In genomic region chr2:215839309-215839708, GRCh38 we compare ENCODE assay signal across 16 cellular contexts.
DNase-seq lines count a peak whose midpoint lies in the region; ATAC-seq, FAIRE-seq and TF ChIP-seq lines count a peak whose summit lies in the region.
"Had no signal": no experiment of that assay in that cellular context is flagged by ENCODE, and none has a peak within 500 bp of the region (broad histone marks: within the 10 kb centered on the region; RNA-seq: fewer than 3 reads in every experiment).

No MANE protein-coding gene starts in this region.

- peak overlapping the region; percentile 49; the same call in 1 of the 2 replicates for H2AFZ ChIP-seq in Karpas-422 (ENCODE audit: low read length)
- no peak overlapping the region for H2AFZ ChIP-seq in H1 (ENCODE audit: low read length)
- peak overlapping the region; percentile 26 for H2AFZ ChIP-seq in neural progenitor cell (replicated peaks)

- H2BK15ac ChIP-seq in H1 (ENCODE audit: low read length): no peak overlapping the region

- peak overlapping the region; percentile 92 for H3K27ac ChIP-seq in C4-2B
- peak overlapping the region; percentile 91 for H3K27ac ChIP-seq in Karpas-422 (ENCODE audit: low read length)
- H3K27ac ChIP-seq in H1 (ENCODE audit: low read depth, low read length): no peak overlapping the region
- H3K27ac ChIP-seq in neural progenitor cell: no peak overlapping the region

- TF ChIP-seq CTCF in C4-2B (conservative IDR thresholded peaks at IDR 0.05) (no peak), H1 (IDR thresholded peaks at IDR 0.05; ENCODE audit: control extremely low read depth in 1 of 3, insufficient read depth in 1 of 3, low read depth in 1 of 3, low read length in 3 of 3) (no peak), neural progenitor cell (IDR thresholded peaks at IDR 0.05) (no peak)

- H3K4me1 ChIP-seq in Karpas-422 (ENCODE audit: low read length) (peaks cover 38% of the 10 kb centered on the region), H1 (replicated peaks in 1 of 4; ENCODE audit: control insufficient read depth in 3 of 4, insufficient read depth in 4 of 4, low read length in 3 of 4) (no peaks in the 10 kb centered on the region), neural progenitor cell (no peaks in the 10 kb centered on the region)

- H3K36me3 Mint-ChIP-seq in neural progenitor cell: no peaks in the 10 kb centered on the region
- H3K36me3 Mint-ChIP-seq: CD4-positive, alpha-beta memory T cell had no signal

- no peak for DNase-seq in Karpas-422
- DNase-seq in H1 (ENCODE audit: low read depth in 1 of 2, low spot score in 2 of 2): no peak
- DNase-seq in neural progenitor cell (ENCODE audit: low spot score): no peak
- DNase-seq in NCI-H2171 treated with DMSO at 0.1 percent for 48 hours (lab: John Stamatoyannopoulos, UW): no peak
- DNase-seq in activated effector memory CD4-positive, alpha-beta T cell treated with Interleukin-2 at 50 U/mL for 16 hours: no peak
- DNase-seq: CD4-positive, alpha-beta memory T cell; GF-D8; NCI-H1092 treated with DMSO at 0.1 percent for 48 hours; NCI-H187 treated with DMSO at 0.1 percent for 48 hours; NCI-H446 treated with DMSO at 0.1 percent for 48 hours; NCI-H748 treated with DMSO at 0.1 percent for 48 hours had no signal

- CTCF ChIA-PET in H1 (lab: Charles Lee; ENCODE audit: partially characterized antibody): interaction anchor here (0.6 to 3.7 kb wide), 17 partner anchors 9 to 1100 kb away, joined by 3 to 22 read pairs (median 4); no protein-coding TSS in a partner anchor

- H3K4me1 Mint-ChIP-seq in neural progenitor cell: peaks cover 5% of the 10 kb centered on the region
- H3K4me1 Mint-ChIP-seq: CD4-positive, alpha-beta memory T cell had no signal

- no peak for FAIRE-seq in H1 (lab: Jason Lieb, UNC)
- FAIRE-seq: D721Med, GM19239 had no signal

- H3K4me2 ChIP-seq in Karpas-422 (ENCODE audit: low read depth, low read length, poor library complexity, severe bottlenecking) (peak overlapping the region; percentile 47), H1 (ENCODE audit: insufficient read depth in 1 of 2, low read depth in 2 of 2, low read length in 2 of 2) (no peak overlapping the region), neural progenitor cell (no peak overlapping the region)

- H3K9me3 Mint-ChIP-seq in neural progenitor cell: no peaks in the 10 kb centered on the region
- H3K9me3 Mint-ChIP-seq: CD4-positive, alpha-beta memory T cell had no signal

- no peaks in the 10 kb centered on the region for H3K27me3 ChIP-seq in Karpas-422 (ENCODE audit: low read length)
- peaks cover 0 to 2% (median 0%) of the 10 kb centered on the region in 4 experiments; a peak in 1 of 7 replicates for H3K27me3 ChIP-seq in H1 (replicated peaks in 1 of 4; ENCODE audit: control insufficient read depth in 3 of 4, extremely low read depth in 1 of 4, insufficient read depth in 3 of 4, low read length in 3 of 4)
- no peaks in the 10 kb centered on the region for H3K27me3 ChIP-seq in neural progenitor cell

- peaks cover 4% of the 10 kb centered on the region for H3K27me3 Mint-ChIP-seq in neural progenitor cell (ENCODE audit: insufficient read depth, low read depth)

- POLR2A ChIA-PET in H1 (lab: Charles Lee; ENCODE audit: partially characterized antibody): no interaction called here

- 100% methylated on average over 1 of the region's 1 CpG; no CpG with 5 or more reads in 1 of the 2 experiments for WGBS in H1 (ENCODE audit: extremely low coverage in 1 of 2, insufficient coverage in 1 of 2, insufficient read length in 1 of 2, insufficient replicate concordance in 2 of 2, low coverage in 1 of 2, low lambda C conversion rate in 2 of 2, missing lambda C conversion rate in 1 of 2), 2 experiments

- H3K4ac ChIP-seq in H1 (replicated peaks; ENCODE audit: insufficient read length, low read depth, low read length): no peak overlapping the region

- ATAC-seq in activated CD4-positive, CD25-positive, alpha-beta regulatory T cell treated with anti-CD3 and anti-CD28 coated beads, Interleukin-2, amount 50 U/mL, for 24 hours: no peak

- TF ChIP-seq EP300 in H1 (IDR thresholded peaks at IDR 0.05; ENCODE audit: borderline replicate concordance in 1 of 2, low read depth in 2 of 2, low read length in 2 of 2): no peak

- H3K4me3 ChIP-seq in Karpas-422 (ENCODE audit: low read length) (peak overlapping the region; percentile 40; the same call in 1 of the 2 replicates), H1 (ENCODE audit: extremely low read depth in 1 of 4, insufficient read depth in 2 of 4, low read depth in 3 of 4, low read length in 4 of 4) (no peak overlapping the region), neural progenitor cell (no peak overlapping the region)

- H4K20me1 ChIP-seq in Karpas-422 (ENCODE audit: insufficient read depth, low read depth, low read length) (no peaks in the 10 kb centered on the region), H1 (replicated peaks in 1 of 2; ENCODE audit: control insufficient read depth in 1 of 2, insufficient read depth in 2 of 2, low read length in 2 of 2) (no peaks in the 10 kb centered on the region), neural progenitor cell (ENCODE audit: low read depth) (no peaks in the 10 kb centered on the region)

- H3K23ac ChIP-seq in H1 (ENCODE audit: insufficient read length): no peak overlapping the region

- no peak overlapping the region for H2AK5ac ChIP-seq in H1 (ENCODE audit: low read depth, low read length)

- H3K79me2 ChIP-seq in Karpas-422 (ENCODE audit: low read length): no peaks in the 10 kb centered on the region
- no peaks in the 10 kb centered on the region for H3K79me2 ChIP-seq in H1 (ENCODE audit: control insufficient read depth in 1 of 2, insufficient read depth in 2 of 2, low read length in 2 of 2)
- H3K79me2 ChIP-seq in neural progenitor cell (ENCODE audit: low read depth): no peaks in the 10 kb centered on the region

- H2BK5ac ChIP-seq in H1 (ENCODE audit: low read depth, low read length): no peak overlapping the region

- no peak overlapping the region for H3K27ac Mint-ChIP-seq in neural progenitor cell
- H3K27ac Mint-ChIP-seq: B cell had no signal

- H3K9me3 ChIP-seq in Karpas-422 (ENCODE audit: low read length): no peaks in the 10 kb centered on the region
- H3K9me3 ChIP-seq in H1 (ENCODE audit: insufficient read depth in 2 of 2, low read depth in 1 of 2, low read length in 1 of 2): no peaks in the 10 kb centered on the region
- H3K9me3 ChIP-seq in neural progenitor cell (ENCODE audit: low read depth): no peaks in the 10 kb centered on the region

- no peak overlapping the region for H4K5ac ChIP-seq in H1 (ENCODE audit: insufficient read length, low read depth, low read length)

- no peaks in the 10 kb centered on the region for H3F3A ChIP-seq in neural progenitor cell (ENCODE audit: low read depth)

- no peak overlapping the region for H2BK12ac ChIP-seq in H1 (ENCODE audit: low read depth, low read length)

- peak overlapping the region; percentile 35 for H4K91ac ChIP-seq in H1 (replicated peaks; ENCODE audit: insufficient read length, low read length)

- no peak overlapping the region for H2BK120ac ChIP-seq in H1 (replicated peaks; ENCODE audit: low read depth, low read length)

- H3K9ac ChIP-seq in Karpas-422 (ENCODE audit: low read length) (peak overlapping the region; percentile 43), H1 (replicated peaks in 1 of 4; ENCODE audit: extremely low read depth in 1 of 4, low read depth in 3 of 4, low read length in 3 of 4) (no peak overlapping the region), neural progenitor cell (no peak overlapping the region)

- H3K79me1 ChIP-seq in H1 (ENCODE audit: low read depth, low read length): no peaks in the 10 kb centered on the region

- no peak overlapping the region for H4K8ac ChIP-seq in H1 (ENCODE audit: extremely low read depth, insufficient read depth, low read length)

- no peak overlapping the region for H3K4me3 Mint-ChIP-seq in neural progenitor cell
- H3K4me3 Mint-ChIP-seq: CD4-positive, alpha-beta memory T cell had no signal

- H3K14ac ChIP-seq in H1 (ENCODE audit: insufficient read length): no peak overlapping the region

- TF ChIP-seq POLR2A in H1 (IDR thresholded peaks at IDR 0.05; ENCODE audit: control extremely low read depth in 1 of 2, low read depth in 2 of 2, low read length in 2 of 2): no peak

- no peaks in the 10 kb centered on the region for H3K23me2 ChIP-seq in H1 (ENCODE audit: low read depth, low read length)

- H3K18ac ChIP-seq in H1 (ENCODE audit: extremely low read depth, low read length): no peak overlapping the region

- no peaks in the 10 kb centered on the region for H3K9me2 ChIP-seq in Karpas-422 (replicated peaks; ENCODE audit: insufficient read depth, low read length)

- no peak overlapping the region for H2BK20ac ChIP-seq in H1 (ENCODE audit: low read length)

- TF ChIP-seq RAD21 in H1 (IDR thresholded peaks at IDR 0.05 in 1 of 2, conservative IDR thresholded peaks at IDR 0.05 in 1 of 2; ENCODE audit: low read depth in 2 of 2, low read length in 2 of 2): no peak

- H3K36me3 ChIP-seq in Karpas-422 (ENCODE audit: insufficient read depth, low read length) (no peaks in the 10 kb centered on the region), H1 (ENCODE audit: control insufficient read depth in 2 of 4, insufficient read depth in 4 of 4, low read length in 3 of 4) (no peaks in the 10 kb centered on the region), neural progenitor cell (no peaks in the 10 kb centered on the region)

- H3K56ac ChIP-seq in H1 (replicated peaks; ENCODE audit: insufficient read length, low read depth, low read length): no peak overlapping the region

TF ChIP-seq in H1, 55 proteins besides CTCF, POLR2A, EP300 and RAD21:
- TF ChIP-seq ASH2L (IDR thresholded peaks at IDR 0.05; ENCODE audit: low read length) (no peak), MAFK (IDR thresholded peaks at IDR 0.05; ENCODE audit: low read depth, low read length) (no peak), TAF7 (optimal IDR thresholded peaks at IDR 0.05; ENCODE audit: borderline replicate concordance, low read depth, low read length) (no peak), CBX5 (IDR thresholded peaks at IDR 0.05; ENCODE audit: low read depth, low read length) (no peak)

Comparison
In these comparisons a context has a peak if more than half of its experiments do, and no peak if none do; other contexts are left out.
1. H3K27ac ChIP-seq: peak in C4-2B (single experiment) and Karpas-422 (single experiment); none in H1 (single experiment) and neural progenitor cell (single experiment).